In the genomic region with DNA sequence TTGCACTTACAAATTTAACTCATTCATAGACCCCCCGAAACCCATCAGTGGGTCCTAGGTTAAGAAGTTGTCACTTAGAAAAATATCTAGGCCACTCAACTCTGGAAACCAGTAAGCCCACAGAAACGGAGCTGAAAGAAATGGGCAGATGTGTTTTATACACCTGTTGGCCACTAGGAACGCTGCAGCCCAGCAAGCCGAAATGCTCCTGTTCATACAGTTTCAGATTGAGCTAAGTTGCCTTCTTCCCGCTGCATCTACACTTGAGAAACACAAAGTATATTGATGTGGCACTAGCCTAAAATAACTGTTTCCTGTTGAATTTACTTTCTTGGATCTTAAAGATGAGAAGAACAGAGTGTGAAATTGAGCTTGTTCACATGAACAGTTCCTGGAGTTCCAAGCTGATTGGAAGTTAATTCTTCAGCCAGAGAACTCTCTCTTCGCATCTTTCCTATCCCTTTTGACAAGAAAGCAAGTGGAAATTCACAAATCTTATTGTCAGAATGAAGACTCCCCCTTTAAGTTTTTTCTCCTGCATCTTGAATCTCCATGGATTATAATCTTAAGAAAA, we compare ENCODE assay signal across 2 cellular contexts.
TF ChIP-seq lines count a peak whose summit lies in the region.

No MANE protein-coding gene starts in this region.

TF ChIP-seq in Ishikawa, 13 proteins besides CTCF, POLR2A, EP300 and RAD21 (continued from another document):
- TF ChIP-seq CEBPB (IDR thresholded peaks at IDR 0.05): no peak

TF ChIP-seq in WTC11, 78 proteins besides CTCF, POLR2A, EP300 and RAD21 (continued from another document):
- TF ChIP-seq, protein P1, sequence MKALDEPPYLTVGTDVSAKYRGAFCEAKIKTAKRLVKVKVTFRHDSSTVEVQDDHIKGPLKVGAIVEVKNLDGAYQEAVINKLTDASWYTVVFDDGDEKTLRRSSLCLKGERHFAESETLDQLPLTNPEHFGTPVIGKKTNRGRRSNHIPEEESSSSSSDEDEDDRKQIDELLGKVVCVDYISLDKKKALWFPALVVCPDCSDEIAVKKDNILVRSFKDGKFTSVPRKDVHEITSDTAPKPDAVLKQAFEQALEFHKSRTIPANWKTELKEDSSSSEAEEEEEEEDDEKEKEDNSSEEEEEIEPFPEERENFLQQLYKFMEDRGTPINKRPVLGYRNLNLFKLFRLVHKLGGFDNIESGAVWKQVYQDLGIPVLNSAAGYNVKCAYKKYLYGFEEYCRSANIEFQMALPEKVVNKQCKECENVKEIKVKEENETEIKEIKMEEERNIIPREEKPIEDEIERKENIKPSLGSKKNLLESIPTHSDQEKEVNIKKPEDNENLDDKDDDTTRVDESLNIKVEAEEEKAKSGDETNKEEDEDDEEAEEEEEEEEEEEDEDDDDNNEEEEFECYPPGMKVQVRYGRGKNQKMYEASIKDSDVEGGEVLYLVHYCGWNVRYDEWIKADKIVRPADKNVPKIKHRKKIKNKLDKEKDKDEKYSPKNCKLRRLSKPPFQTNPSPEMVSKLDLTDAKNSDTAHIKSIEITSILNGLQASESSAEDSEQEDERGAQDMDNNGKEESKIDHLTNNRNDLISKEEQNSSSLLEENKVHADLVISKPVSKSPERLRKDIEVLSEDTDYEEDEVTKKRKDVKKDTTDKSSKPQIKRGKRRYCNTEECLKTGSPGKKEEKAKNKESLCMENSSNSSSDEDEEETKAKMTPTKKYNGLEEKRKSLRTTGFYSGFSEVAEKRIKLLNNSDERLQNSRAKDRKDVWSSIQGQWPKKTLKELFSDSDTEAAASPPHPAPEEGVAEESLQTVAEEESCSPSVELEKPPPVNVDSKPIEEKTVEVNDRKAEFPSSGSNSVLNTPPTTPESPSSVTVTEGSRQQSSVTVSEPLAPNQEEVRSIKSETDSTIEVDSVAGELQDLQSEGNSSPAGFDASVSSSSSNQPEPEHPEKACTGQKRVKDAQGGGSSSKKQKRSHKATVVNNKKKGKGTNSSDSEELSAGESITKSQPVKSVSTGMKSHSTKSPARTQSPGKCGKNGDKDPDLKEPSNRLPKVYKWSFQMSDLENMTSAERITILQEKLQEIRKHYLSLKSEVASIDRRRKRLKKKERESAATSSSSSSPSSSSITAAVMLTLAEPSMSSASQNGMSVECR (CRISPR knock-in tag; IDR thresholded peaks at IDR 0.05; ENCODE audit: borderline replicate concordance): no peak
- TF ChIP-seq ETV6 (CRISPR knock-in tag; IDR thresholded peaks at IDR 0.05): no peak
- no peak for TF ChIP-seq SMAD4 (CRISPR knock-in tag; IDR thresholded peaks at IDR 0.05)
- no peak for TF ChIP-seq RELA (CRISPR knock-in tag; IDR thresholded peaks at IDR 0.05; ENCODE audit: borderline replicate concordance)
- TF ChIP-seq, protein P2, sequence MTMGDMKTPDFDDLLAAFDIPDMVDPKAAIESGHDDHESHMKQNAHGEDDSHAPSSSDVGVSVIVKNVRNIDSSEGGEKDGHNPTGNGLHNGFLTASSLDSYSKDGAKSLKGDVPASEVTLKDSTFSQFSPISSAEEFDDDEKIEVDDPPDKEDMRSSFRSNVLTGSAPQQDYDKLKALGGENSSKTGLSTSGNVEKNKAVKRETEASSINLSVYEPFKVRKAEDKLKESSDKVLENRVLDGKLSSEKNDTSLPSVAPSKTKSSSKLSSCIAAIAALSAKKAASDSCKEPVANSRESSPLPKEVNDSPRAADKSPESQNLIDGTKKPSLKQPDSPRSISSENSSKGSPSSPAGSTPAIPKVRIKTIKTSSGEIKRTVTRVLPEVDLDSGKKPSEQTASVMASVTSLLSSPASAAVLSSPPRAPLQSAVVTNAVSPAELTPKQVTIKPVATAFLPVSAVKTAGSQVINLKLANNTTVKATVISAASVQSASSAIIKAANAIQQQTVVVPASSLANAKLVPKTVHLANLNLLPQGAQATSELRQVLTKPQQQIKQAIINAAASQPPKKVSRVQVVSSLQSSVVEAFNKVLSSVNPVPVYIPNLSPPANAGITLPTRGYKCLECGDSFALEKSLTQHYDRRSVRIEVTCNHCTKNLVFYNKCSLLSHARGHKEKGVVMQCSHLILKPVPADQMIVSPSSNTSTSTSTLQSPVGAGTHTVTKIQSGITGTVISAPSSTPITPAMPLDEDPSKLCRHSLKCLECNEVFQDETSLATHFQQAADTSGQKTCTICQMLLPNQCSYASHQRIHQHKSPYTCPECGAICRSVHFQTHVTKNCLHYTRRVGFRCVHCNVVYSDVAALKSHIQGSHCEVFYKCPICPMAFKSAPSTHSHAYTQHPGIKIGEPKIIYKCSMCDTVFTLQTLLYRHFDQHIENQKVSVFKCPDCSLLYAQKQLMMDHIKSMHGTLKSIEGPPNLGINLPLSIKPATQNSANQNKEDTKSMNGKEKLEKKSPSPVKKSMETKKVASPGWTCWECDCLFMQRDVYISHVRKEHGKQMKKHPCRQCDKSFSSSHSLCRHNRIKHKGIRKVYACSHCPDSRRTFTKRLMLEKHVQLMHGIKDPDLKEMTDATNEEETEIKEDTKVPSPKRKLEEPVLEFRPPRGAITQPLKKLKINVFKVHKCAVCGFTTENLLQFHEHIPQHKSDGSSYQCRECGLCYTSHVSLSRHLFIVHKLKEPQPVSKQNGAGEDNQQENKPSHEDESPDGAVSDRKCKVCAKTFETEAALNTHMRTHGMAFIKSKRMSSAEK (CRISPR knock-in tag; IDR thresholded peaks at IDR 0.05; ENCODE audit: borderline replicate concordance): no peak
- TF ChIP-seq ZNF138 (CRISPR knock-in tag; conservative IDR thresholded peaks at IDR 0.05): no peak
- TF ChIP-seq, protein P3, sequence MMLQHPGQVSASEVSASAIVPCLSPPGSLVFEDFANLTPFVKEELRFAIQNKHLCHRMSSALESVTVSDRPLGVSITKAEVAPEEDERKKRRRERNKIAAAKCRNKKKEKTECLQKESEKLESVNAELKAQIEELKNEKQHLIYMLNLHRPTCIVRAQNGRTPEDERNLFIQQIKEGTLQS (CRISPR knock-in tag; conservative IDR thresholded peaks at IDR 0.05): no peak
TF ChIP-seq in WTC11: peak in this region for 0.
